Comparison of ENCODE assay signal across 1 cellular context in the genomic region with DNA sequence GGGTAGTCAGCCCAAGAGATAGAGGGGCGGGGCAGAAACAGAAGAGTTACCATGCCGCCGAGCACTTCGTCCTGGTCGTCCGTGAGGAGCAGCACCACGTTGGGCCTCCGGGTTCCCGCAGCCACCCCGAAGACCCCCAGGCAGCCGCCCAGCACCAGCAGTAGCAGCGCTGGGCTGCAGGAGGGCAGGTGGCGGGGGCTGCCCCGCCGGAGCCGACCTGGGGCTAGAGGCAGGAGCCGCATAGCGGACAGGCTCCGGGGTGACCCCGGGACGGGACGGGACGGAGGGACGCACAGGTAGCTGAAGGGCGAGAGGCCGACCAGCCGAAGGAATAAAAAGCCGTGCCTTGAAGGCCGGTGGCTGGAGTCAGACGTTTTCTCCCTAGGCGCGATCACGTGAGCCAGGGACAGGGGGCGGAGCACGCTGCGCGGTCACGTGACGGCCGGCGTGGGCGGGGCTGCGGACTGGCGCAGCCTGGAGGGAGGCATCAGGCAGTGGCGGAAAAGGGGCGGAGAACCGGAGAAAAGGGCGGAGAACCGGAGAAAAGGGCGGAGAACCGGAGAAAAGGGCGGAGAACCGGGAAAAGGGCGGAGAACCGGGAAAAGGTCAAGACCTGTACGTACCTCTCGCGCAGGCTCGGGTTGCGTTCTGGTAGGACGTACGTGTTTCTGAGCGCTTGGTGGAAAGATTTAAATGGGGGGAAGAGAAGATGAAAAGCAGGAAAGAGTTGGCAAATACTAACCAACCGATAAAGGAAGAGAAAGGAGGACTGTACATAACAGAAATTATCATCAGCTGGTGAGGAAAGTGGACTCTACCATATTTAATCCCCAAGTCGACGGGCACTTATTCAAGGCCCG.
TF ChIP-seq lines count a peak whose summit lies in the region.

Gene GNS, minus strand, starts transcription at position 372 of the 860 bp plus-strand sequence. Its CDS starts 130 bp downstream, at position 242.

TF ChIP-seq in K562, 482 proteins besides CTCF, POLR2A, EP300 and RAD21 (continued from another document and continues in another):
- TF ChIP-seq MGA (IDR thresholded peaks at IDR 0.05) = peak; percentile 37; the same call in 1 of the 2 replicates
- TF ChIP-seq TCFL5 (CRISPR knock-in tag; conservative IDR thresholded peaks at IDR 0.05) = no peak; the same call in 1 of the 2 replicates
- no peak for TF ChIP-seq SREBF2 (CRISPR knock-in tag; IDR thresholded peaks at IDR 0.05)
- TF ChIP-seq KAT7 (CRISPR knock-in tag; IDR thresholded peaks at IDR 0.05; ENCODE audit: borderline replicate concordance) = 0 out of 2 replicates have a peak, but pooled peaks have one; percentile 58
- no peak for TF ChIP-seq MCM5 (IDR thresholded peaks at IDR 0.05; ENCODE audit: low read depth)
- TF ChIP-seq, protein P1, sequence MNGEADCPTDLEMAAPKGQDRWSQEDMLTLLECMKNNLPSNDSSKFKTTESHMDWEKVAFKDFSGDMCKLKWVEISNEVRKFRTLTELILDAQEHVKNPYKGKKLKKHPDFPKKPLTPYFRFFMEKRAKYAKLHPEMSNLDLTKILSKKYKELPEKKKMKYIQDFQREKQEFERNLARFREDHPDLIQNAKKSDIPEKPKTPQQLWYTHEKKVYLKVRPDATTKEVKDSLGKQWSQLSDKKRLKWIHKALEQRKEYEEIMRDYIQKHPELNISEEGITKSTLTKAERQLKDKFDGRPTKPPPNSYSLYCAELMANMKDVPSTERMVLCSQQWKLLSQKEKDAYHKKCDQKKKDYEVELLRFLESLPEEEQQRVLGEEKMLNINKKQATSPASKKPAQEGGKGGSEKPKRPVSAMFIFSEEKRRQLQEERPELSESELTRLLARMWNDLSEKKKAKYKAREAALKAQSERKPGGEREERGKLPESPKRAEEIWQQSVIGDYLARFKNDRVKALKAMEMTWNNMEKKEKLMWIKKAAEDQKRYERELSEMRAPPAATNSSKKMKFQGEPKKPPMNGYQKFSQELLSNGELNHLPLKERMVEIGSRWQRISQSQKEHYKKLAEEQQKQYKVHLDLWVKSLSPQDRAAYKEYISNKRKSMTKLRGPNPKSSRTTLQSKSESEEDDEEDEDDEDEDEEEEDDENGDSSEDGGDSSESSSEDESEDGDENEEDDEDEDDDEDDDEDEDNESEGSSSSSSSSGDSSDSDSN (IDR thresholded peaks at IDR 0.05; ENCODE audit: borderline replicate concordance in 1 of 2, low read depth in 2 of 2, low read length in 2 of 2) = no peak
- TF ChIP-seq KHSRP (IDR thresholded peaks at IDR 0.05) = no peak
- TF ChIP-seq CHD7 (IDR thresholded peaks at IDR 0.05; ENCODE audit: low read depth, low read length) = no peak
- TF ChIP-seq STAT6 (CRISPR knock-in tag; IDR thresholded peaks at IDR 0.05) = no peak
- no peak for TF ChIP-seq SPI1 (IDR thresholded peaks at IDR 0.05; ENCODE audit: borderline replicate concordance, low read depth, low read length)
- TF ChIP-seq MYC (IDR thresholded peaks at IDR 0.05; ENCODE audit: low read depth, low read length) = peak; percentile 19; the same call in 1 of the 2 replicates
- no peak for TF ChIP-seq MYC (CRISPR knock-in tag; IDR thresholded peaks at IDR 0.05; ENCODE audit: borderline replicate concordance, low read depth)
- peak; percentile 80 for TF ChIP-seq NR2C1 (IDR thresholded peaks at IDR 0.05)
- TF ChIP-seq NR2C1 (tag; IDR thresholded peaks at IDR 0.05) = peak; percentile 76
- peak; percentile 59 for TF ChIP-seq L3MBTL2 (IDR thresholded peaks at IDR 0.05)
- TF ChIP-seq GTF2A2 (tag; IDR thresholded peaks at IDR 0.05) = no peak
- peak; percentile 82 for TF ChIP-seq RBFOX2 (IDR thresholded peaks at IDR 0.05; ENCODE audit: low read depth, low read length)
